ENCODE assay signal across 1 cellular context in the genomic region with DNA sequence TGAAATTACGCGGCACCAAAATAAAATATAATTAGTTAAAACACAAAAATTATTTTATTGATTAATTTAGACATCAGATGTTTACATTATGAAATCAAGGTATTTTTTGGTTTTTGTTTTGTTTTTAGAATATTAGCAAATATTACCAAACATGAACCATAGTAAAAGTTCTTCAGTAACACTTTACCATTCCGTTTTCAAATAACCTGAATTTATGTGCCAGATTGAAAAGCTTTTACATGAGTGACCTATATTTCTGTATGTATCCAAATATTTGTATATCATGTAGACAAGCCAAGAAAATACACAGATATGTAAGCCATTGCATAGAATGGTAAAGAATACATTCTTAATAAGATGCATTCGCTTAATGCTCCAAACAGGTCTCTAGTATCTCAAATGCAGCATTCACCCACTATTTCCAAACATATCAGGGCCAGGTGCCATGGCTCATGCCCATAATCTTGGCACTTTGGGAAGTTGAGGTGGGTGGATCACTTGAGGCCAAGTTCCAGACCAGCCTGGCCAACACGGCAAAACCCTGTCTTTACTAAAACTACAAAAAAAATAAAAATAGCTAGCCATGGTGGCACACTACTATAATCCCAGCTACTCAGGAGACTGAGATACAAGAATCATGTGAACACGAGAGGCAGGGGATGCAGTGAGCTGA.
TF ChIP-seq lines count a peak whose summit lies in the region.

No MANE protein-coding gene starts in this region.

TF ChIP-seq in K562, 482 proteins besides CTCF, POLR2A, EP300 and RAD21 (continued from another document):
- TF ChIP-seq ELF1 (tag; IDR thresholded peaks at IDR 0.05) (peak; percentile 38; the same call in 1 of the 2 replicates), RNF2 (IDR thresholded peaks at IDR 0.05) (peak; percentile 60; the same call in 1 of the 2 replicates), KLF1 (tag; IDR thresholded peaks at IDR 0.05) (no peak), ZNF121 (CRISPR knock-in tag; conservative IDR thresholded peaks at IDR 0.05) (no peak), FOXA3 (CRISPR knock-in tag; conservative IDR thresholded peaks at IDR 0.05 in 1 of 2, IDR thresholded peaks at IDR 0.05 in 1 of 2) (0 out of 4 replicates have a peak, but pooled peaks of 1 of the 2 experiments have one; percentile 9), NEUROD1 (IDR thresholded peaks at IDR 0.05; ENCODE audit: borderline replicate concordance, low read depth, low read length, partially characterized antibody) (no peak), ZSCAN32 (CRISPR knock-in tag; IDR thresholded peaks at IDR 0.05) (0 out of 2 replicates have a peak, but pooled peaks have one; percentile 19), PURB (CRISPR knock-in tag; IDR thresholded peaks at IDR 0.05; ENCODE audit: low read depth) (0 out of 2 replicates have a peak, but pooled peaks have one; percentile 40), CBX8 (IDR thresholded peaks at IDR 0.05; ENCODE audit: borderline replicate concordance, extremely low read depth, low read depth, low read length, poor library complexity, severe bottlenecking) (peak; percentile 98), ATF7 (IDR thresholded peaks at IDR 0.05) (no peak), PHB (CRISPR knock-in tag; IDR thresholded peaks at IDR 0.05) (no peak), ETS2 (tag; IDR thresholded peaks at IDR 0.05; ENCODE audit: borderline replicate concordance, poor library complexity, severe bottlenecking) (peak; percentile 9), ZNF551 (CRISPR knock-in tag; IDR thresholded peaks at IDR 0.05) (peak; percentile 78; the same call in 1 of the 2 replicates), SRSF9 (IDR thresholded peaks at IDR 0.05; ENCODE audit: borderline replicate concordance, low read depth, low read length) (no peak), ESRRA (IDR thresholded peaks at IDR 0.05; ENCODE audit: borderline replicate concordance, low read depth) (no peak)
- TF ChIP-seq, protein P1, sequence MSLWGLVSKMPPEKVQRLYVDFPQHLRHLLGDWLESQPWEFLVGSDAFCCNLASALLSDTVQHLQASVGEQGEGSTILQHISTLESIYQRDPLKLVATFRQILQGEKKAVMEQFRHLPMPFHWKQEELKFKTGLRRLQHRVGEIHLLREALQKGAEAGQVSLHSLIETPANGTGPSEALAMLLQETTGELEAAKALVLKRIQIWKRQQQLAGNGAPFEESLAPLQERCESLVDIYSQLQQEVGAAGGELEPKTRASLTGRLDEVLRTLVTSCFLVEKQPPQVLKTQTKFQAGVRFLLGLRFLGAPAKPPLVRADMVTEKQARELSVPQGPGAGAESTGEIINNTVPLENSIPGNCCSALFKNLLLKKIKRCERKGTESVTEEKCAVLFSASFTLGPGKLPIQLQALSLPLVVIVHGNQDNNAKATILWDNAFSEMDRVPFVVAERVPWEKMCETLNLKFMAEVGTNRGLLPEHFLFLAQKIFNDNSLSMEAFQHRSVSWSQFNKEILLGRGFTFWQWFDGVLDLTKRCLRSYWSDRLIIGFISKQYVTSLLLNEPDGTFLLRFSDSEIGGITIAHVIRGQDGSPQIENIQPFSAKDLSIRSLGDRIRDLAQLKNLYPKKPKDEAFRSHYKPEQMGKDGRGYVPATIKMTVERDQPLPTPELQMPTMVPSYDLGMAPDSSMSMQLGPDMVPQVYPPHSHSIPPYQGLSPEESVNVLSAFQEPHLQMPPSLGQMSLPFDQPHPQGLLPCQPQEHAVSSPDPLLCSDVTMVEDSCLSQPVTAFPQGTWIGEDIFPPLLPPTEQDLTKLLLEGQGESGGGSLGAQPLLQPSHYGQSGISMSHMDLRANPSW (CRISPR knock-in tag; IDR thresholded peaks at IDR 0.05): 0 out of 2 replicates have a peak, but pooled peaks have one; percentile 84
- TF ChIP-seq, protein P2, sequence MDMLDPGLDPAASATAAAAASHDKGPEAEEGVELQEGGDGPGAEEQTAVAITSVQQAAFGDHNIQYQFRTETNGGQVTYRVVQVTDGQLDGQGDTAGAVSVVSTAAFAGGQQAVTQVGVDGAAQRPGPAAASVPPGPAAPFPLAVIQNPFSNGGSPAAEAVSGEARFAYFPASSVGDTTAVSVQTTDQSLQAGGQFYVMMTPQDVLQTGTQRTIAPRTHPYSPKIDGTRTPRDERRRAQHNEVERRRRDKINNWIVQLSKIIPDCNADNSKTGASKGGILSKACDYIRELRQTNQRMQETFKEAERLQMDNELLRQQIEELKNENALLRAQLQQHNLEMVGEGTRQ (CRISPR knock-in tag; IDR thresholded peaks at IDR 0.05): 0 out of 2 replicates have a peak, but pooled peaks have one; percentile 17
- TF ChIP-seq, protein P3, sequence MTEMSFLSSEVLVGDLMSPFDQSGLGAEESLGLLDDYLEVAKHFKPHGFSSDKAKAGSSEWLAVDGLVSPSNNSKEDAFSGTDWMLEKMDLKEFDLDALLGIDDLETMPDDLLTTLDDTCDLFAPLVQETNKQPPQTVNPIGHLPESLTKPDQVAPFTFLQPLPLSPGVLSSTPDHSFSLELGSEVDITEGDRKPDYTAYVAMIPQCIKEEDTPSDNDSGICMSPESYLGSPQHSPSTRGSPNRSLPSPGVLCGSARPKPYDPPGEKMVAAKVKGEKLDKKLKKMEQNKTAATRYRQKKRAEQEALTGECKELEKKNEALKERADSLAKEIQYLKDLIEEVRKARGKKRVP (CRISPR knock-in tag; IDR thresholded peaks at IDR 0.05): no peak
- TF ChIP-seq, protein P4, sequence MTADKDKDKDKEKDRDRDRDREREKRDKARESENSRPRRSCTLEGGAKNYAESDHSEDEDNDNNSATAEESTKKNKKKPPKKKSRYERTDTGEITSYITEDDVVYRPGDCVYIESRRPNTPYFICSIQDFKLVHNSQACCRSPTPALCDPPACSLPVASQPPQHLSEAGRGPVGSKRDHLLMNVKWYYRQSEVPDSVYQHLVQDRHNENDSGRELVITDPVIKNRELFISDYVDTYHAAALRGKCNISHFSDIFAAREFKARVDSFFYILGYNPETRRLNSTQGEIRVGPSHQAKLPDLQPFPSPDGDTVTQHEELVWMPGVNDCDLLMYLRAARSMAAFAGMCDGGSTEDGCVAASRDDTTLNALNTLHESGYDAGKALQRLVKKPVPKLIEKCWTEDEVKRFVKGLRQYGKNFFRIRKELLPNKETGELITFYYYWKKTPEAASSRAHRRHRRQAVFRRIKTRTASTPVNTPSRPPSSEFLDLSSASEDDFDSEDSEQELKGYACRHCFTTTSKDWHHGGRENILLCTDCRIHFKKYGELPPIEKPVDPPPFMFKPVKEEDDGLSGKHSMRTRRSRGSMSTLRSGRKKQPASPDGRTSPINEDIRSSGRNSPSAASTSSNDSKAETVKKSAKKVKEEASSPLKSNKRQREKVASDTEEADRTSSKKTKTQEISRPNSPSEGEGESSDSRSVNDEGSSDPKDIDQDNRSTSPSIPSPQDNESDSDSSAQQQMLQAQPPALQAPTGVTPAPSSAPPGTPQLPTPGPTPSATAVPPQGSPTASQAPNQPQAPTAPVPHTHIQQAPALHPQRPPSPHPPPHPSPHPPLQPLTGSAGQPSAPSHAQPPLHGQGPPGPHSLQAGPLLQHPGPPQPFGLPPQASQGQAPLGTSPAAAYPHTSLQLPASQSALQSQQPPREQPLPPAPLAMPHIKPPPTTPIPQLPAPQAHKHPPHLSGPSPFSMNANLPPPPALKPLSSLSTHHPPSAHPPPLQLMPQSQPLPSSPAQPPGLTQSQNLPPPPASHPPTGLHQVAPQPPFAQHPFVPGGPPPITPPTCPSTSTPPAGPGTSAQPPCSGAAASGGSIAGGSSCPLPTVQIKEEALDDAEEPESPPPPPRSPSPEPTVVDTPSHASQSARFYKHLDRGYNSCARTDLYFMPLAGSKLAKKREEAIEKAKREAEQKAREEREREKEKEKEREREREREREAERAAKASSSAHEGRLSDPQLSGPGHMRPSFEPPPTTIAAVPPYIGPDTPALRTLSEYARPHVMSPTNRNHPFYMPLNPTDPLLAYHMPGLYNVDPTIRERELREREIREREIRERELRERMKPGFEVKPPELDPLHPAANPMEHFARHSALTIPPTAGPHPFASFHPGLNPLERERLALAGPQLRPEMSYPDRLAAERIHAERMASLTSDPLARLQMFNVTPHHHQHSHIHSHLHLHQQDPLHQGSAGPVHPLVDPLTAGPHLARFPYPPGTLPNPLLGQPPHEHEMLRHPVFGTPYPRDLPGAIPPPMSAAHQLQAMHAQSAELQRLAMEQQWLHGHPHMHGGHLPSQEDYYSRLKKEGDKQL (CRISPR knock-in tag; IDR thresholded peaks at IDR 0.05; ENCODE audit: borderline replicate concordance): no peak
- TF ChIP-seq, protein P5, sequence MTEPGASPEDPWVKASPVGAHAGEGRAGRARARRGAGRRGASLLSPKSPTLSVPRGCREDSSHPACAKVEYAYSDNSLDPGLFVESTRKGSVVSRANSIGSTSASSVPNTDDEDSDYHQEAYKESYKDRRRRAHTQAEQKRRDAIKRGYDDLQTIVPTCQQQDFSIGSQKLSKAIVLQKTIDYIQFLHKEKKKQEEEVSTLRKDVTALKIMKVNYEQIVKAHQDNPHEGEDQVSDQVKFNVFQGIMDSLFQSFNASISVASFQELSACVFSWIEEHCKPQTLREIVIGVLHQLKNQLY (CRISPR knock-in tag; conservative IDR thresholded peaks at IDR 0.05): 0 out of 4 replicates have a peak, but pooled peaks of 1 of the 2 experiments have one; percentile 53
- TF ChIP-seq, protein P6, sequence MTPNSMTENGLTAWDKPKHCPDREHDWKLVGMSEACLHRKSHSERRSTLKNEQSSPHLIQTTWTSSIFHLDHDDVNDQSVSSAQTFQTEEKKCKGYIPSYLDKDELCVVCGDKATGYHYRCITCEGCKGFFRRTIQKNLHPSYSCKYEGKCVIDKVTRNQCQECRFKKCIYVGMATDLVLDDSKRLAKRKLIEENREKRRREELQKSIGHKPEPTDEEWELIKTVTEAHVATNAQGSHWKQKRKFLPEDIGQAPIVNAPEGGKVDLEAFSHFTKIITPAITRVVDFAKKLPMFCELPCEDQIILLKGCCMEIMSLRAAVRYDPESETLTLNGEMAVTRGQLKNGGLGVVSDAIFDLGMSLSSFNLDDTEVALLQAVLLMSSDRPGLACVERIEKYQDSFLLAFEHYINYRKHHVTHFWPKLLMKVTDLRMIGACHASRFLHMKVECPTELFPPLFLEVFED (CRISPR knock-in tag; conservative IDR thresholded peaks at IDR 0.05): 0 out of 2 replicates have a peak, but pooled peaks have one; percentile 54
TF ChIP-seq in K562: peak in this region for 20.
